8 cellular contexts compared by ENCODE assay signal in genomic region chr16:10876799-10877341, GRCh38. TPM values are rescaled to one million over a fixed set of nuclear protein-coding genes. Genes with fewer than 3 reads are reported as not detected.
A peak's percentile ranks its signal among the peaks of the same experiment; 100 is the strongest.
DNase-seq lines count a peak whose midpoint lies in the region; ATAC-seq lines count a peak whose summit lies in the region.

Gene CIITA (plus strand): TSS chr16:10877202. CDS start chr16:10877331, 129 bp downstream.

- in situ Hi-C loops in ACHN (cut with HindIII; ENCODE audit: low pct_ligation_motif_present, low pct_unique_long_range_greater_than_20kb, low sequenced_read_pairs), result no loop called here

- H3K27me3 Mint-ChIP-seq in activated T-helper 2 cell treated with anti-CD3 and anti-CD28 coated beads, Interferon-gamma antibody, Interleukin-2, Interleukin-4, amounts not matched to agents 10 μg/mL and 5 μg/mL and 100 μg/mL, durations not matched to agents 14 hours and 24 hours and 36 hours (ENCODE audit: low read depth), result peaks cover 4% of the 10 kb centered on the region

- intact Hi-C loops in activated T-helper 2 cell treated with anti-CD3 and anti-CD28 coated beads, Interferon-gamma antibody, Interleukin-2, Interleukin-4, amounts not matched to agents 10 μg/mL and 5 μg/mL and 100 μg/mL, durations not matched to agents 14 hours and 24 hours and 36 hours (cut with micrococcal nuclease), result loop anchor here (1.0 to 10.0 kb wide), 6 partner anchors 8 to 708 kb away; partner anchors contain the start of genes LITAF and SOCS1
- intact Hi-C loops in left cardiac atrium (cut with DNase I), result loop anchor here in 1 of 2 donors (5.0 kb wide), 1 partner anchor 40 kb away; no protein-coding TSS in a partner anchor

- ATAC-seq in GM18520 (IDR thresholded peaks at IDR 0.05; ENCODE audit: unreplicated experiment) (peak; percentile 59), HG02885 (IDR thresholded peaks at IDR 0.05; ENCODE audit: poor library complexity, unreplicated experiment) (peak; percentile 54), left cardiac atrium (peak; percentile 54 to 63)

- peak; percentile 61 for DNase-seq in ACHN
- DNase-seq in NOMO-1 treated with DMSO at 0.1 percent for 48 hours (lab: John Stamatoyannopoulos, UW; ENCODE audit: unreplicated experiment), result peak; percentile 99
- DNase-seq in activated T-helper 2 cell treated with anti-CD3 and anti-CD28 coated beads, Interferon-gamma antibody, Interleukin-2, Interleukin-4, amounts not matched to agents 10 μg/mL and 5 μg/mL and 100 μg/mL, durations not matched to agents 14 hours and 24 hours and 36 hours (ENCODE audit: low spot score), result peak; percentile 60
- DNase-seq in left cardiac atrium, result peak; percentile 77
- peak; percentile 32 to 59 for DNase-seq in stimulated activated CD4-positive, alpha-beta T cell treated with anti-CD3 and anti-CD28 coated beads, Interleukin-2, amount 100 ng/mL, for 24 hours
- no peak for DNase-seq in dermis blood vessel endothelial cell

- peak within 1 kb of the TSS; percentile 80 for H3K4me3 Mint-ChIP-seq in activated T-helper 2 cell treated with anti-CD3 and anti-CD28 coated beads, Interferon-gamma antibody, Interleukin-2, Interleukin-4, amounts not matched to agents 10 μg/mL and 5 μg/mL and 100 μg/mL, durations not matched to agents 14 hours and 24 hours and 36 hours (ENCODE audit: low read depth)

- peaks cover 75% of the 10 kb centered on the region for H3K4me1 Mint-ChIP-seq in activated T-helper 2 cell treated with anti-CD3 and anti-CD28 coated beads, Interferon-gamma antibody, Interleukin-2, Interleukin-4, amounts not matched to agents 10 μg/mL and 5 μg/mL and 100 μg/mL, durations not matched to agents 14 hours and 24 hours and 36 hours (ENCODE audit: low read depth)

- no peaks in the 10 kb centered on the region for H3K9me3 Mint-ChIP-seq in activated T-helper 2 cell treated with anti-CD3 and anti-CD28 coated beads, Interferon-gamma antibody, Interleukin-2, Interleukin-4, amounts not matched to agents 10 μg/mL and 5 μg/mL and 100 μg/mL, durations not matched to agents 14 hours and 24 hours and 36 hours

- peak within 1 kb of the TSS; percentile 75 for H3K27ac Mint-ChIP-seq in activated T-helper 2 cell treated with anti-CD3 and anti-CD28 coated beads, Interferon-gamma antibody, Interleukin-2, Interleukin-4, amounts not matched to agents 10 μg/mL and 5 μg/mL and 100 μg/mL, durations not matched to agents 14 hours and 24 hours and 36 hours

- H3K36me3 Mint-ChIP-seq in activated T-helper 2 cell treated with anti-CD3 and anti-CD28 coated beads, Interferon-gamma antibody, Interleukin-2, Interleukin-4, amounts not matched to agents 10 μg/mL and 5 μg/mL and 100 μg/mL, durations not matched to agents 14 hours and 24 hours and 36 hours (ENCODE audit: low read depth), result no peaks in the 10 kb centered on the region

RNA-seq across cellular contexts. Expression of gene CIITA, which starts in this region (rescaled TPM):
- total RNA-seq in activated T-helper 2 cell treated with anti-CD3 and anti-CD28 coated beads, Interferon-gamma antibody, Interleukin-2, Interleukin-4, amounts not matched to agents 10 μg/mL and 5 μg/mL and 100 μg/mL, durations not matched to agents 14 hours and 24 hours and 36 hours, result 8.6 and 9.3 TPM in 2 replicates
- total RNA-seq in left cardiac atrium (1 to 10 TPM; 6.6 to 9.9 TPM), dermis blood vessel endothelial cell (under 0.01 and 0.28 TPM in 2 replicates)
